ENCODE assay signal across 1 cellular context in genomic region chr9:87558606-87559005, GRCh38.
TF ChIP-seq lines count a peak whose summit lies in the region.

No MANE protein-coding gene starts in this region.

TF ChIP-seq in GM12878, 131 proteins besides CTCF, POLR2A, EP300 and RAD21 (continued from another document):
- TF ChIP-seq, protein P1, sequence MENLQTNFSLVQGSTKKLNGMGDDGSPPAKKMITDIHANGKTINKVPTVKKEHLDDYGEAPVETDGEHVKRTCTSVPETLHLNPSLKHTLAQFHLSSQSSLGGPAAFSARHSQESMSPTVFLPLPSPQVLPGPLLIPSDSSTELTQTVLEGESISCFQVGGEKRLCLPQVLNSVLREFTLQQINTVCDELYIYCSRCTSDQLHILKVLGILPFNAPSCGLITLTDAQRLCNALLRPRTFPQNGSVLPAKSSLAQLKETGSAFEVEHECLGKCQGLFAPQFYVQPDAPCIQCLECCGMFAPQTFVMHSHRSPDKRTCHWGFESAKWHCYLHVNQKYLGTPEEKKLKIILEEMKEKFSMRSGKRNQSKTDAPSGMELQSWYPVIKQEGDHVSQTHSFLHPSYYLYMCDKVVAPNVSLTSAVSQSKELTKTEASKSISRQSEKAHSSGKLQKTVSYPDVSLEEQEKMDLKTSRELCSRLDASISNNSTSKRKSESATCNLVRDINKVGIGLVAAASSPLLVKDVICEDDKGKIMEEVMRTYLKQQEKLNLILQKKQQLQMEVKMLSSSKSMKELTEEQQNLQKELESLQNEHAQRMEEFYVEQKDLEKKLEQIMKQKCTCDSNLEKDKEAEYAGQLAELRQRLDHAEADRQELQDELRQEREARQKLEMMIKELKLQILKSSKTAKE (IDR thresholded peaks at IDR 0.05; ENCODE audit: low read depth, poor library complexity, severe bottlenecking), result no peak
- TF ChIP-seq BHLHE40 (IDR thresholded peaks at IDR 0.05; ENCODE audit: borderline replicate concordance in 1 of 2, low read depth in 2 of 2, low read length in 1 of 2) (no peak), ZNF207 (IDR thresholded peaks at IDR 0.05; ENCODE audit: borderline replicate concordance) (no peak), POU2F2 (IDR thresholded peaks at IDR 0.05; ENCODE audit: borderline replicate concordance, low read depth, low read length) (no peak), SUPT20H (IDR thresholded peaks at IDR 0.05; ENCODE audit: borderline replicate concordance, control insufficient read depth, low read depth, low read length) (no peak), TCF12 (IDR thresholded peaks at IDR 0.05; ENCODE audit: low read depth, low read length) (no peak), NRF1 (conservative IDR thresholded peaks at IDR 0.05; ENCODE audit: low read depth, low read length) (no peak), HSF1 (IDR thresholded peaks at IDR 0.05; ENCODE audit: low read depth, low read length) (no peak), JUND (IDR thresholded peaks at IDR 0.05; ENCODE audit: low read depth, low read length) (no peak), LARP7 (IDR thresholded peaks at IDR 0.05) (no peak)
- TF ChIP-seq, protein P2, sequence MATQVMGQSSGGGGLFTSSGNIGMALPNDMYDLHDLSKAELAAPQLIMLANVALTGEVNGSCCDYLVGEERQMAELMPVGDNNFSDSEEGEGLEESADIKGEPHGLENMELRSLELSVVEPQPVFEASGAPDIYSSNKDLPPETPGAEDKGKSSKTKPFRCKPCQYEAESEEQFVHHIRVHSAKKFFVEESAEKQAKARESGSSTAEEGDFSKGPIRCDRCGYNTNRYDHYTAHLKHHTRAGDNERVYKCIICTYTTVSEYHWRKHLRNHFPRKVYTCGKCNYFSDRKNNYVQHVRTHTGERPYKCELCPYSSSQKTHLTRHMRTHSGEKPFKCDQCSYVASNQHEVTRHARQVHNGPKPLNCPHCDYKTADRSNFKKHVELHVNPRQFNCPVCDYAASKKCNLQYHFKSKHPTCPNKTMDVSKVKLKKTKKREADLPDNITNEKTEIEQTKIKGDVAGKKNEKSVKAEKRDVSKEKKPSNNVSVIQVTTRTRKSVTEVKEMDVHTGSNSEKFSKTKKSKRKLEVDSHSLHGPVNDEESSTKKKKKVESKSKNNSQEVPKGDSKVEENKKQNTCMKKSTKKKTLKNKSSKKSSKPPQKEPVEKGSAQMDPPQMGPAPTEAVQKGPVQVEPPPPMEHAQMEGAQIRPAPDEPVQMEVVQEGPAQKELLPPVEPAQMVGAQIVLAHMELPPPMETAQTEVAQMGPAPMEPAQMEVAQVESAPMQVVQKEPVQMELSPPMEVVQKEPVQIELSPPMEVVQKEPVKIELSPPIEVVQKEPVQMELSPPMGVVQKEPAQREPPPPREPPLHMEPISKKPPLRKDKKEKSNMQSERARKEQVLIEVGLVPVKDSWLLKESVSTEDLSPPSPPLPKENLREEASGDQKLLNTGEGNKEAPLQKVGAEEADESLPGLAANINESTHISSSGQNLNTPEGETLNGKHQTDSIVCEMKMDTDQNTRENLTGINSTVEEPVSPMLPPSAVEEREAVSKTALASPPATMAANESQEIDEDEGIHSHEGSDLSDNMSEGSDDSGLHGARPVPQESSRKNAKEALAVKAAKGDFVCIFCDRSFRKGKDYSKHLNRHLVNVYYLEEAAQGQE (IDR thresholded peaks at IDR 0.05; ENCODE audit: low read depth, low read length), result no peak
- TF ChIP-seq, protein P3, sequence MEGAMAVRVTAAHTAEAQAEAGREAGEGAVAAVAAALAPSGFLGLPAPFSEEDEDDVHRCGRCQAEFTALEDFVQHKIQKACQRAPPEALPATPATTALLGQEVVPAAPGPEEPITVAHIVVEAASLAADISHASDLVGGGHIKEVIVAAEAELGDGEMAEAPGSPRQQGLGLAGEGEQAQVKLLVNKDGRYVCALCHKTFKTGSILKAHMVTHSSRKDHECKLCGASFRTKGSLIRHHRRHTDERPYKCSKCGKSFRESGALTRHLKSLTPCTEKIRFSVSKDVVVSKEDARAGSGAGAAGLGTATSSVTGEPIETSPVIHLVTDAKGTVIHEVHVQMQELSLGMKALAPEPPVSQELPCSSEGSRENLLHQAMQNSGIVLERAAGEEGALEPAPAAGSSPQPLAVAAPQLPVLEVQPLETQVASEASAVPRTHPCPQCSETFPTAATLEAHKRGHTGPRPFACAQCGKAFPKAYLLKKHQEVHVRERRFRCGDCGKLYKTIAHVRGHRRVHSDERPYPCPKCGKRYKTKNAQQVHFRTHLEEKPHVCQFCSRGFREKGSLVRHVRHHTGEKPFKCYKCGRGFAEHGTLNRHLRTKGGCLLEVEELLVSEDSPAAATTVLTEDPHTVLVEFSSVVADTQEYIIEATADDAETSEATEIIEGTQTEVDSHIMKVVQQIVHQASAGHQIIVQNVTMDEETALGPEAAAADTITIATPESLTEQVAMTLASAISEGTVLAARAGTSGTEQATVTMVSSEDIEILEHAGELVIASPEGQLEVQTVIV (IDR thresholded peaks at IDR 0.05; ENCODE audit: borderline replicate concordance, partially characterized antibody), result no peak
- TF ChIP-seq, protein P4, sequence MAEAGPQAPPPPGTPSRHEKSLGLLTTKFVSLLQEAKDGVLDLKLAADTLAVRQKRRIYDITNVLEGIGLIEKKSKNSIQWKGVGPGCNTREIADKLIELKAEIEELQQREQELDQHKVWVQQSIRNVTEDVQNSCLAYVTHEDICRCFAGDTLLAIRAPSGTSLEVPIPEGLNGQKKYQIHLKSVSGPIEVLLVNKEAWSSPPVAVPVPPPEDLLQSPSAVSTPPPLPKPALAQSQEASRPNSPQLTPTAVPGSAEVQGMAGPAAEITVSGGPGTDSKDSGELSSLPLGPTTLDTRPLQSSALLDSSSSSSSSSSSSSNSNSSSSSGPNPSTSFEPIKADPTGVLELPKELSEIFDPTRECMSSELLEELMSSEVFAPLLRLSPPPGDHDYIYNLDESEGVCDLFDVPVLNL (IDR thresholded peaks at IDR 0.05; ENCODE audit: low read depth, low read length), result no peak
